32 cellular contexts compared by ENCODE assay signal in the genomic region with DNA sequence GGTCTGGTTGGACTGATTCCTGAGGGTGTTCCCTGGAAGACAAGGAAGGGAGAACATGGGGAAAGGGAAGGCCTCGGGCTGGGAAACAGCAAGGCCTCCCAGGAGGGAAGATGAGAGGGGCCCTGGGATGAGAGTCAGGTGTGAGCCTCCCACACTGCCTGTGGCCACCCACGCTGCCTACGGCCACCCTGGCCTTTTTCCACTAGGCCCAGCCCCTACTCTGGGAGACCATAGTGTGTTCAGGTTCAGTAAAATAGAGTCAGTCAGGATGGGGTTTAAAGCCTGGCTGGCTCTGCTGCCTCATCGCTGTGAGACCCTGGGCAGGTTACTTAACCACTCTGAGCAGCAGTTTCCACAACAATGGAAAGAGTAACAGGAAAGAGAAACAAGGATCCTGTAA. TPM values are rescaled to one million over a fixed set of nuclear protein-coding genes. Genes with fewer than 3 reads are reported as not detected.
"Had no signal": no experiment of that assay in that cellular context is flagged by ENCODE, and none has a peak within 500 bp of the region (broad histone marks: within the 10 kb centered on the region; RNA-seq: fewer than 3 reads in every experiment).

No MANE protein-coding gene starts in this region.

- H3K9me3 ChIP-seq: pancreas, prostate gland, right lobe of liver, sigmoid colon, stomach, thoracic aorta, thyroid gland, tibial nerve, upper lobe of left lung, vagina had no signal

- H3K4me3 ChIP-seq: neural progenitor cell, pancreas, prostate gland, right lobe of liver, sigmoid colon, stomach, thoracic aorta, thyroid gland, tibial nerve, upper lobe of left lung, vagina had no signal

- H3K36me3 ChIP-seq: neural progenitor cell, pancreas, prostate gland, right lobe of liver, sigmoid colon, stomach, thoracic aorta, thyroid gland, tibial nerve, upper lobe of left lung, vagina had no signal

- ATAC-seq: natural killer cell; pancreas; right cardiac atrium; stimulated activated effector memory CD8-positive, alpha-beta T cell treated with anti-CD3 and anti-CD28 coated beads, Interleukin-12 subunit alpha, Interleukin-12 subunit beta, amount 100 ng/mL, for 72 hours; stimulated activated naive B cell treated with anti-CD40 and anti-IgM and Interleukin-4, amounts not matched to agents 10 μg/mL and 1 μg/mL and 100 μg/mL, for 72 hours had no signal

- FAIRE-seq: pancreas, small intestine, urothelium cell line had no signal

- H3K27me3 ChIP-seq: neural progenitor cell, pancreas, right lobe of liver, sigmoid colon, thyroid gland, upper lobe of left lung, vagina had no signal

- H3K27ac Mint-ChIP-seq: natural killer cell; nephron; neural progenitor cell; stimulated activated effector memory CD8-positive, alpha-beta T cell treated with anti-CD3 and anti-CD28 coated beads, Interleukin-12 subunit alpha, Interleukin-12 subunit beta, amount 100 ng/mL, for 72 hours; stimulated activated naive B cell treated with anti-CD40 and anti-IgM and Interleukin-4, amounts not matched to agents 10 μg/mL and 1 μg/mL and 100 μg/mL, for 72 hours; stimulated activated naive CD8-positive, alpha-beta T cell treated with anti-CD3 and anti-CD28 coated beads, Interleukin-15, Interleukin-2, amounts not matched to agents 100 ng/mL and 50 ng/mL, for 24 hours had no signal

- H2AFZ ChIP-seq: neural progenitor cell had no signal

- H3K4me1 Mint-ChIP-seq: natural killer cell; nephron; stimulated activated effector memory CD8-positive, alpha-beta T cell treated with anti-CD3 and anti-CD28 coated beads, Interleukin-12 subunit alpha, Interleukin-12 subunit beta, amount 100 ng/mL, for 72 hours; stimulated activated naive B cell treated with anti-CD40 and anti-IgM and Interleukin-4, amounts not matched to agents 10 μg/mL and 1 μg/mL and 100 μg/mL, for 72 hours had no signal

- H3K9me3 Mint-ChIP-seq: natural killer cell; stimulated activated effector memory CD8-positive, alpha-beta T cell treated with anti-CD3 and anti-CD28 coated beads, Interleukin-12 subunit alpha, Interleukin-12 subunit beta, amount 100 ng/mL, for 72 hours; stimulated activated naive CD8-positive, alpha-beta T cell treated with anti-CD3 and anti-CD28 coated beads, Interleukin-15, Interleukin-2, amounts not matched to agents 100 ng/mL and 50 ng/mL, for 24 hours had no signal

- H3K4me2 ChIP-seq: neural progenitor cell had no signal

- DNase-seq: natural killer cell; occipital lobe; pancreas; retina; right cardiac atrium; right lobe of liver; sigmoid colon; small intestine; stimulated activated CD4-positive, alpha-beta T cell treated with anti-CD3 and anti-CD28 coated beads, Interleukin-15, amount 100 ng/mL, for 24 hours; stimulated activated CD4-positive, alpha-beta T cell treated with anti-CD3 and anti-CD28 coated beads, Interleukin-2, amount 100 ng/mL, for 24 hours; stimulated activated CD4-positive, alpha-beta T cell treated with anti-CD3 and anti-CD28 coated beads, Interleukin-2, amount 100 ng/mL, for 48 hours; stimulated activated CD4-positive, alpha-beta T cell treated with anti-CD3 and anti-CD28 coated beads, Interleukin-4, amount 100 ng/mL, for 24 hours; stimulated activated naive B cell treated with anti-CD40 and anti-IgM and Interleukin-4, amounts not matched to agents 10 μg/mL and 1 μg/mL and 100 μg/mL, for 72 hours; stimulated activated naive CD4-positive, alpha-beta T cell treated with Interleukin-2 at 50 U/mL for 16 hours; stomach; thyroid gland; trophoblast cell; upper lobe of left lung had no signal

- H3K9ac ChIP-seq: neural progenitor cell had no signal

- H3K4me1 ChIP-seq: neural progenitor cell, pancreas, prostate gland, right lobe of liver, sigmoid colon, stomach, thyroid gland, tibial nerve, upper lobe of left lung, vagina had no signal

- H3K4me3 Mint-ChIP-seq: natural killer cell; nephron; neural progenitor cell; stimulated activated effector memory CD8-positive, alpha-beta T cell treated with anti-CD3 and anti-CD28 coated beads, Interleukin-12 subunit alpha, Interleukin-12 subunit beta, amount 100 ng/mL, for 72 hours; stimulated activated naive B cell treated with anti-CD40 and anti-IgM and Interleukin-4, amounts not matched to agents 10 μg/mL and 1 μg/mL and 100 μg/mL, for 72 hours; stimulated activated naive CD8-positive, alpha-beta T cell treated with anti-CD3 and anti-CD28 coated beads, Interleukin-15, Interleukin-2, amounts not matched to agents 100 ng/mL and 50 ng/mL, for 24 hours had no signal

- H3K36me3 Mint-ChIP-seq: natural killer cell; neural progenitor cell; stimulated activated effector memory CD8-positive, alpha-beta T cell treated with anti-CD3 and anti-CD28 coated beads, Interleukin-12 subunit alpha, Interleukin-12 subunit beta, amount 100 ng/mL, for 72 hours; stimulated activated naive B cell treated with anti-CD40 and anti-IgM and Interleukin-4, amounts not matched to agents 10 μg/mL and 1 μg/mL and 100 μg/mL, for 72 hours had no signal

- H3K27ac ChIP-seq: neural progenitor cell, pancreas, prostate gland, right lobe of liver, sigmoid colon, stomach, thoracic aorta, thyroid gland, tibial nerve, upper lobe of left lung, vagina had no signal

RNA-seq across cellular contexts. Expression of a gene that starts 47.7 kb away (rescaled TPM):
- total RNA-seq: occipital lobe, osteoblast, pulmonary artery endothelial cell, subcutaneous adipose tissue, temporal lobe, thoracic aorta had no signal
- polyA plus RNA-seq: neural cell had no signal
